Comparison of ENCODE assay signal across 28 cellular contexts in the genomic region with DNA sequence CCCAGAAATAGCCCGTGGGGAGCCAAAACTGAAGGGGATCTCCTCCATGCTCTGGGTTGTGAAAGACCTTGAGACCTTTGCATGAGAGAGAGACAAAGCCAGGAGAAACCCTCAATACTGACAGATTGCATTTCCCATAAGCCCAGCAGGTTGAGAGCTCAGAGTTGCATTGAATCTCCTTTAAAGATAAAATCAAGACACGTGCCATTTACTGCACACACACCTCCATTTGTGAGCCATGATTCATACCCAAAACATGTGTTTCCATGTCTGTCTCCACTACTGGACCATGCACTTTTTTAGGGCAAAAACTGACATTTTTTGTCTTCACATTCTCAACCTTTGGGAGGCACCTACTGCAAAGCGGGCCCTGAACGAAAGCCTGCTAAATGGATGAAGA.
"Had no signal": no experiment of that assay in that cellular context is flagged by ENCODE, and none has a peak within 500 bp of the region (broad histone marks: within the 10 kb centered on the region; RNA-seq: fewer than 3 reads in every experiment).

No MANE protein-coding gene starts in this region.

- H3K27ac ChIP-seq: ascending aorta, brain microvascular endothelial cell, gastroesophageal sphincter, sigmoid colon, stomach, suprapubic skin, tibial nerve, WERI-Rb-1 had no signal

- DNase-seq: activated CD4-positive, alpha-beta T cell treated with anti-CD3 and anti-CD28 coated beads, Interleukin-2, amount 10 ng/mL, durations not matched to agents 7 days and 5 days; activated CD4-positive, CD25-positive, alpha-beta regulatory T cell treated with anti-CD3 and anti-CD28 coated beads, Interleukin-2, amount 50 U/mL, for 72 hours; activated CD8-positive, alpha-beta memory T cell treated with anti-CD3 and anti-CD28 coated beads, Interleukin-2, amount 10 ng/mL, durations not matched to agents 7 days and 5 days; activated CD8-positive, alpha-beta T cell treated with anti-CD3 and anti-CD28 coated beads for 36 hours; activated gamma-delta T cell treated with Interleukin-2 at 50 U/mL for 16 hours; brain microvascular endothelial cell; central memory CD4-positive, alpha-beta T cell; dermis blood vessel endothelial cell; effector CD8-positive, alpha-beta T cell; esophagus squamous epithelium; head of caudate nucleus; left colon; mesenchymal stem cell; mucosa of descending colon; nephron progenitor cell; retina; sigmoid colon; stimulated activated CD4-positive, alpha-beta T cell treated with anti-CD3 and anti-CD28 coated beads, Interleukin-15, amount 100 ng/mL, for 24 hours; stomach; WERI-Rb-1 had no signal

- H3K4me3 ChIP-seq: ascending aorta, esophagus squamous epithelium, gastroesophageal sphincter, mucosa of descending colon, sigmoid colon, smooth muscle cell, stomach, suprapubic skin, tibial nerve had no signal

- FAIRE-seq: islet of Langerhans, urothelium cell line had no signal

- H3K4me1 ChIP-seq: ascending aorta, gastroesophageal sphincter, sigmoid colon had no signal

- H3K36me3 ChIP-seq: ascending aorta, brain microvascular endothelial cell, esophagus squamous epithelium, gastroesophageal sphincter, sigmoid colon, stomach, suprapubic skin, tibial nerve, WERI-Rb-1 had no signal

- ATAC-seq: activated CD8-positive, alpha-beta memory T cell treated with anti-CD3 and anti-CD28 coated beads, Interleukin-2, amount 10 ng/mL, durations not matched to agents 7 days and 5 days; activated CD8-positive, alpha-beta T cell treated with anti-CD3 and anti-CD28 coated beads for 36 hours; gastroesophageal sphincter; left colon; mucosa of descending colon; stimulated activated memory B cell treated with anti-CD40 and anti-IgM and Interleukin-4, amounts not matched to agents 10 μg/mL and 1 μg/mL and 100 μg/mL, for 72 hours had no signal

- H3K27me3 ChIP-seq: ascending aorta, brain microvascular endothelial cell, esophagus squamous epithelium, gastroesophageal sphincter, sigmoid colon, stomach, suprapubic skin, tibial nerve had no signal

- H3K9me3 ChIP-seq: ascending aorta, esophagus squamous epithelium, gastroesophageal sphincter, mucosa of descending colon, sigmoid colon, stomach, suprapubic skin, tibial nerve had no signal

- H3K4me2 ChIP-seq: smooth muscle cell had no signal
